36 cellular contexts compared by ENCODE assay signal in genomic region chr15:74261041-74261440, GRCh38. TPM values are rescaled to one million over a fixed set of nuclear protein-coding genes. Genes with fewer than 3 reads are reported as not detected.
"Had no signal": no experiment of that assay in that cellular context is flagged by ENCODE, and none has a peak within 500 bp of the region (broad histone marks: within the 10 kb centered on the region; RNA-seq: fewer than 3 reads in every experiment).

No MANE protein-coding gene starts in this region.

- H3K9me3 ChIP-seq: ascending aorta, body of pancreas had no signal

- H3K27ac Mint-ChIP-seq: activated B cell treated with CpG ODN at 0.5 μM for 24 hours; activated CD4-positive, alpha-beta memory T cell treated with anti-CD3 and anti-CD28 coated beads for 36 hours; activated CD4-positive, alpha-beta T cell treated with anti-CD3 and anti-CD28 coated beads, Interleukin-2, amount 10 ng/mL, durations not matched to agents 24 days and 14 days; activated CD8-positive, alpha-beta memory T cell treated with anti-CD3 and anti-CD28 coated beads, Interleukin-2, amount 10 ng/mL, durations not matched to agents 7 days and 5 days; activated CD8-positive, alpha-beta T cell treated with anti-CD3 and anti-CD28 coated beads for 36 hours; activated naive CD4-positive, alpha-beta T cell treated with anti-CD3 and anti-CD28 coated beads, Interleukin-2, amount 10 ng/mL, durations not matched to agents 7 days and 5 days; activated naive CD4-positive, alpha-beta T cell treated with anti-CD3 and anti-CD28 coated beads, Interleukin-2, amount 50 U/mL, for 24 hours; activated naive CD8-positive, alpha-beta T cell; activated naive CD8-positive, alpha-beta T cell treated with anti-CD3 and anti-CD28 coated beads, Interleukin-2, amount 10 ng/mL, durations not matched to agents 7 days and 5 days; activated naive CD8-positive, alpha-beta T cell treated with anti-CD3 and anti-CD28 coated beads, Interleukin-2, amount 50 U/mL, for 24 hours; activated T-cell treated with anti-CD3 and anti-CD28 coated beads, Interleukin-2, amount 50 U/mL, for 24 hours; activated T-helper 2 cell treated with anti-CD3 and anti-CD28 coated beads, Interferon-gamma antibody, Interleukin-2, Interleukin-4, amounts not matched to agents 10 μg/mL and 5 μg/mL and 100 μg/mL, durations not matched to agents 14 hours and 24 hours and 36 hours; T-cell; T-helper 1 cell treated with Interleukin-12 subunit alpha and Interleukin-12 subunit beta and Interleukin-4 antibody, amounts not matched to agents 30 μg/mL and 1 μg/mL, for 36 hours; T-helper 2 cell treated with Interferon-gamma antibody and Interleukin-4, amounts not matched to agents 5 μg/mL and 100 μg/mL, for 36 hours had no signal

- H3K9me3 Mint-ChIP-seq: activated B cell treated with CpG ODN at 0.5 μM for 24 hours; activated CD4-positive, alpha-beta memory T cell treated with anti-CD3 and anti-CD28 coated beads for 36 hours; activated CD4-positive, alpha-beta T cell treated with anti-CD3 and anti-CD28 coated beads, Interleukin-2, amount 10 ng/mL, durations not matched to agents 24 days and 14 days; activated CD8-positive, alpha-beta T cell treated with anti-CD3 and anti-CD28 coated beads for 36 hours; activated naive CD4-positive, alpha-beta T cell treated with anti-CD3 and anti-CD28 coated beads, Interleukin-2, amount 10 ng/mL, durations not matched to agents 7 days and 5 days; activated naive CD4-positive, alpha-beta T cell treated with anti-CD3 and anti-CD28 coated beads, Interleukin-2, amount 50 U/mL, for 24 hours; activated naive CD8-positive, alpha-beta T cell treated with anti-CD3 and anti-CD28 coated beads, Interleukin-2, amount 10 ng/mL, durations not matched to agents 7 days and 5 days; activated naive CD8-positive, alpha-beta T cell treated with anti-CD3 and anti-CD28 coated beads, Interleukin-2, amount 50 U/mL, for 24 hours; activated T-cell treated with anti-CD3 and anti-CD28 coated beads, Interleukin-2, amount 50 U/mL, for 24 hours; activated T-helper 2 cell treated with anti-CD3 and anti-CD28 coated beads, Interferon-gamma antibody, Interleukin-2, Interleukin-4, amounts not matched to agents 10 μg/mL and 5 μg/mL and 100 μg/mL, durations not matched to agents 14 hours and 24 hours and 36 hours; T-cell; T-helper 1 cell treated with Interleukin-12 subunit alpha and Interleukin-12 subunit beta and Interleukin-4 antibody, amounts not matched to agents 30 μg/mL and 1 μg/mL, for 36 hours; T-helper 2 cell treated with Interferon-gamma antibody and Interleukin-4, amounts not matched to agents 5 μg/mL and 100 μg/mL, for 36 hours had no signal

- H3K4me3 Mint-ChIP-seq: activated B cell treated with CpG ODN at 0.5 μM for 24 hours; activated CD4-positive, alpha-beta memory T cell treated with anti-CD3 and anti-CD28 coated beads for 36 hours; activated CD4-positive, alpha-beta T cell treated with anti-CD3 and anti-CD28 coated beads, Interleukin-2, amount 10 ng/mL, durations not matched to agents 24 days and 14 days; activated CD8-positive, alpha-beta memory T cell treated with anti-CD3 and anti-CD28 coated beads, Interleukin-2, amount 10 ng/mL, durations not matched to agents 7 days and 5 days; activated CD8-positive, alpha-beta T cell treated with anti-CD3 and anti-CD28 coated beads for 36 hours; activated naive CD4-positive, alpha-beta T cell treated with anti-CD3 and anti-CD28 coated beads, Interleukin-2, amount 10 ng/mL, durations not matched to agents 7 days and 5 days; activated naive CD4-positive, alpha-beta T cell treated with anti-CD3 and anti-CD28 coated beads, Interleukin-2, amount 50 U/mL, for 24 hours; activated naive CD8-positive, alpha-beta T cell; activated naive CD8-positive, alpha-beta T cell treated with anti-CD3 and anti-CD28 coated beads, Interleukin-2, amount 10 ng/mL, durations not matched to agents 7 days and 5 days; activated naive CD8-positive, alpha-beta T cell treated with anti-CD3 and anti-CD28 coated beads, Interleukin-2, amount 50 U/mL, for 24 hours; activated T-cell treated with anti-CD3 and anti-CD28 coated beads, Interleukin-2, amount 50 U/mL, for 24 hours; T-cell; T-helper 1 cell treated with Interleukin-12 subunit alpha and Interleukin-12 subunit beta and Interleukin-4 antibody, amounts not matched to agents 30 μg/mL and 1 μg/mL, for 36 hours; T-helper 2 cell treated with Interferon-gamma antibody and Interleukin-4, amounts not matched to agents 5 μg/mL and 100 μg/mL, for 36 hours had no signal

- H3K27ac ChIP-seq: ascending aorta, body of pancreas, cardiac muscle cell, VCaP had no signal

- H3K4me1 Mint-ChIP-seq: activated B cell treated with CpG ODN at 0.5 μM for 24 hours; activated CD4-positive, alpha-beta T cell treated with anti-CD3 and anti-CD28 coated beads, Interleukin-2, amount 10 ng/mL, durations not matched to agents 24 days and 14 days; activated CD8-positive, alpha-beta memory T cell treated with anti-CD3 and anti-CD28 coated beads, Interleukin-2, amount 10 ng/mL, durations not matched to agents 7 days and 5 days; activated naive CD4-positive, alpha-beta T cell treated with anti-CD3 and anti-CD28 coated beads, Interleukin-2, amount 10 ng/mL, durations not matched to agents 7 days and 5 days; activated naive CD4-positive, alpha-beta T cell treated with anti-CD3 and anti-CD28 coated beads, Interleukin-2, amount 50 U/mL, for 24 hours; activated naive CD8-positive, alpha-beta T cell treated with anti-CD3 and anti-CD28 coated beads, Interleukin-2, amount 10 ng/mL, durations not matched to agents 7 days and 5 days; activated naive CD8-positive, alpha-beta T cell treated with anti-CD3 and anti-CD28 coated beads, Interleukin-2, amount 50 U/mL, for 24 hours; T-cell had no signal

- H3K27me3 ChIP-seq: ascending aorta, body of pancreas, cardiac muscle cell had no signal

- H3K36me3 ChIP-seq: ascending aorta, cardiac muscle cell had no signal

- H3K4me3 ChIP-seq: ascending aorta, body of pancreas, cardiac muscle cell had no signal

- H3K4me1 ChIP-seq: ascending aorta, body of pancreas had no signal

- ATAC-seq: activated CD8-positive, alpha-beta memory T cell treated with anti-CD3 and anti-CD28 coated beads, Interleukin-2, amount 10 ng/mL, durations not matched to agents 7 days and 5 days; activated CD8-positive, alpha-beta T cell treated with anti-CD3 and anti-CD28 coated beads for 36 hours; activated naive CD8-positive, alpha-beta T cell treated with anti-CD3 and anti-CD28 coated beads, Interleukin-2, amount 50 U/mL, for 24 hours; body of pancreas; T-cell had no signal

- DNase-seq: activated B cell treated with CpG ODN at 0.5 μM for 24 hours; activated CD4-positive, alpha-beta memory T cell treated with anti-CD3 and anti-CD28 coated beads for 36 hours; activated CD4-positive, alpha-beta T cell treated with anti-CD3 and anti-CD28 coated beads for 4 hours; activated CD4-positive, alpha-beta T cell treated with anti-CD3 and anti-CD28 coated beads, Interleukin-2, amount 10 ng/mL, durations not matched to agents 24 days and 14 days; activated CD4-positive, alpha-beta T cell treated with anti-CD3 and anti-CD28 coated beads, Interleukin-2, amount 50 U/mL, for 1 hour; activated CD4-positive, alpha-beta T cell treated with anti-CD3 and anti-CD28 coated beads, Interleukin-2, amount 50 U/mL, for 4 hours; activated CD4-positive, CD25-positive, alpha-beta regulatory T cell treated with anti-CD3 and anti-CD28 coated beads, Interleukin-2, amount 50 U/mL, for 72 hours; activated CD8-positive, alpha-beta memory T cell treated with anti-CD3 and anti-CD28 coated beads for 24 hours; activated CD8-positive, alpha-beta memory T cell treated with anti-CD3 and anti-CD28 coated beads, Interleukin-2, amount 10 ng/mL, durations not matched to agents 7 days and 5 days; activated CD8-positive, alpha-beta memory T cell treated with anti-CD3 and anti-CD28 coated beads, Interleukin-2, amount 50 U/mL, for 48 hours; activated CD8-positive, alpha-beta T cell treated with anti-CD3 and anti-CD28 coated beads for 36 hours; activated effector memory CD4-positive, alpha-beta T cell treated with Interleukin-2 at 50 U/mL for 16 hours; activated gamma-delta T cell; activated naive CD4-positive, alpha-beta T cell treated with anti-CD3 and anti-CD28 coated beads, Interleukin-2, amount 10 ng/mL, durations not matched to agents 7 days and 5 days; activated naive CD4-positive, alpha-beta T cell treated with Interleukin-2 at 50 U/mL for 16 hours; activated naive CD8-positive, alpha-beta T cell treated with anti-CD3 and anti-CD28 coated beads, Interleukin-2, amount 10 ng/mL, durations not matched to agents 7 days and 5 days; activated naive CD8-positive, alpha-beta T cell treated with anti-CD3 and anti-CD28 coated beads, Interleukin-2, amount 50 U/mL, for 24 hours; activated T-cell treated with anti-CD3 and anti-CD28 coated beads, Interleukin-2, amount 50 U/mL, for 24 hours; activated T-cell treated with anti-CD3 and anti-CD28 coated beads, Interleukin-2, amount 50 U/mL, for 48 hours; amygdala; anterior cingulate cortex; body of pancreas; central memory CD4-positive, alpha-beta T cell; T-cell; T-helper 2 cell; T-helper 9 cell had no signal

- FAIRE-seq: bronchial epithelial cell, TTC549 had no signal

- H3K36me3 Mint-ChIP-seq: activated CD4-positive, alpha-beta memory T cell treated with anti-CD3 and anti-CD28 coated beads for 36 hours; activated CD8-positive, alpha-beta memory T cell treated with anti-CD3 and anti-CD28 coated beads, Interleukin-2, amount 10 ng/mL, durations not matched to agents 7 days and 5 days; activated naive CD4-positive, alpha-beta T cell treated with anti-CD3 and anti-CD28 coated beads, Interleukin-2, amount 10 ng/mL, durations not matched to agents 7 days and 5 days; activated naive CD4-positive, alpha-beta T cell treated with anti-CD3 and anti-CD28 coated beads, Interleukin-2, amount 50 U/mL, for 24 hours; activated naive CD8-positive, alpha-beta T cell; activated naive CD8-positive, alpha-beta T cell treated with anti-CD3 and anti-CD28 coated beads, Interleukin-2, amount 10 ng/mL, durations not matched to agents 7 days and 5 days; T-cell had no signal

RNA-seq across cellular contexts. Expression of gene CCDC33, which starts 24.9 kb away (rescaled TPM):
- total RNA-seq: activated B cell treated with CpG ODN at 0.5 μM for 24 hours; activated CD4-positive, alpha-beta memory T cell treated with anti-CD3 and anti-CD28 coated beads for 36 hours; activated CD4-positive, alpha-beta T cell treated with anti-CD3 and anti-CD28 coated beads, Interleukin-2, amount 10 ng/mL, durations not matched to agents 24 days and 14 days; activated CD8-positive, alpha-beta memory T cell treated with anti-CD3 and anti-CD28 coated beads, Interleukin-2, amount 10 ng/mL, durations not matched to agents 7 days and 5 days; activated T-helper 2 cell treated with anti-CD3 and anti-CD28 coated beads, Interferon-gamma antibody, Interleukin-2, Interleukin-4, amounts not matched to agents 10 μg/mL and 5 μg/mL and 100 μg/mL, durations not matched to agents 14 hours and 24 hours and 36 hours; ascending aorta; body of pancreas; bronchial epithelial cell; T-cell had no signal

RNA-seq across cellular contexts. Expression of gene STRA6, which starts 58.5 kb away (rescaled TPM):
- total RNA-seq: activated B cell treated with CpG ODN at 0.5 μM for 24 hours; activated CD4-positive, alpha-beta memory T cell treated with anti-CD3 and anti-CD28 coated beads for 36 hours; activated CD4-positive, alpha-beta T cell treated with anti-CD3 and anti-CD28 coated beads, Interleukin-2, amount 10 ng/mL, durations not matched to agents 24 days and 14 days; activated naive CD8-positive, alpha-beta T cell treated with anti-CD3 and anti-CD28 coated beads, Interleukin-2, amount 10 ng/mL, durations not matched to agents 7 days and 5 days; activated T-helper 2 cell treated with anti-CD3 and anti-CD28 coated beads, Interferon-gamma antibody, Interleukin-2, Interleukin-4, amounts not matched to agents 10 μg/mL and 5 μg/mL and 100 μg/mL, durations not matched to agents 14 hours and 24 hours and 36 hours; ascending aorta; body of pancreas; T-cell had no signal
